In the genomic region with DNA sequence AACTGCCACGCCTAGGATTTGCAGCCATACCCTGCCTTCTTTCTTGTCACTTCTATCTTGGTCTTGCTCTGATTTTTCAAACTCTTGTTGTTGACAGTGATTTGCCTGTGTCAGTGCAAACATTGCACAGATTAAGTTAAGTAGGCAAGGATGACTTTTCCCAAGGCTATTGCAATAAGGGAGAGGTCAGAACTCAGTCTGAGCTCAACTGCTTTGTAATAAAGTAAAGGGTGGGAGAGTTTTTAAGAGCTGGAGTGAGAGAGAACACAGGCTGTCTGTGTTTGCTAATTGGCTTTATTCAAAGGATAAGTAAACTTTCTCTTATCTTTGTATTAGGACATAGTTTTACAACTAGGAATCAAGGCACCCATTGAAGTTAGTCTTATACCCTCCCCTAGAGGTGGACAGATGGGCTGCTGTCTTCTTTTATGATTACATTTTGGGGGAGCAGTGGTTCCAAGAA, we compare ENCODE assay signal across 17 cellular contexts.
A peak's percentile ranks its signal among the peaks of the same experiment; 100 is the strongest.
DNase-seq lines count a peak whose midpoint lies in the region; ATAC-seq and TF ChIP-seq lines count a peak whose summit lies in the region.
"Had no signal": no experiment of that assay in that cellular context is flagged by ENCODE, and none has a peak within 500 bp of the region (broad histone marks: within the 10 kb centered on the region; RNA-seq: fewer than 3 reads in every experiment).

No MANE protein-coding gene starts in this region.

- no peaks in the 10 kb centered on the region for H3K9me2 ChIP-seq in PC-3 (replicated peaks; ENCODE audit: low read length)

- H2AFZ ChIP-seq in PC-3 (ENCODE audit: low read length) (no peak overlapping the region), smooth muscle cell (ENCODE audit: low read depth) (no peak overlapping the region)

- BruUV-seq in PC-3 (replicated peaks; lab: Mats Ljungman, UMichigan): TSS peak; percentile 17

- 0 out of 2 replicates have a peak overlapping the region, but pooled peaks have one; percentile 4 for H3K4me2 ChIP-seq in PC-3 (ENCODE audit: low read length)
- H3K4me2 ChIP-seq in smooth muscle cell: peak overlapping the region; percentile 31
- H3K4me2 ChIP-seq: KMS-11 had no signal

- TF ChIP-seq CTCF in PC-3 (conservative IDR thresholded peaks at IDR 0.05; ENCODE audit: low read depth, low read length): no peak
- TF ChIP-seq CTCF in foreskin keratinocyte (conservative IDR thresholded peaks at IDR 0.05): peak; percentile 11
- TF ChIP-seq CTCF in smooth muscle cell (IDR thresholded peaks at IDR 0.05; ENCODE audit: borderline replicate concordance, insufficient read depth, poor library complexity, severe bottlenecking): no peak

- no peaks in the 10 kb centered on the region for H3K27me3 ChIP-seq in PC-3 (ENCODE audit: low read length)
- H3K27me3 ChIP-seq in foreskin keratinocyte: no peaks in the 10 kb centered on the region
- no peaks in the 10 kb centered on the region for H3K27me3 ChIP-seq in smooth muscle cell (ENCODE audit: low read depth)
- H3K27me3 ChIP-seq: SJCRH30 had no signal

- ATAC-seq in PC-3 (peak; percentile 90), foreskin keratinocyte (peak; percentile 20), HG02840 (IDR thresholded peaks at IDR 0.05; ENCODE audit: low FRiP score, unreplicated experiment) (no peak)

- no peaks in the 10 kb centered on the region for H3K79me2 ChIP-seq in PC-3 (ENCODE audit: low read length)
- H3K79me2 ChIP-seq in smooth muscle cell (ENCODE audit: low read depth): no peaks in the 10 kb centered on the region

- H3K4me1 ChIP-seq in PC-3 (ENCODE audit: insufficient read depth, low read length) (peaks cover 11% of the 10 kb centered on the region), foreskin keratinocyte (no peaks in the 10 kb centered on the region), smooth muscle cell (ENCODE audit: low read depth) (peaks cover 3% of the 10 kb centered on the region)
- H3K4me1 ChIP-seq: HAP-1, SJCRH30 had no signal

- intact Hi-C loops in PC-3 (cut with micrococcal nuclease): loop anchor here (1.0 to 10.0 kb wide), 2 partner anchors 72 to 211 kb away; no protein-coding TSS in a partner anchor

- H3K36me3 ChIP-seq in PC-3 (ENCODE audit: low read depth, low read length) (no peaks in the 10 kb centered on the region), smooth muscle cell (ENCODE audit: low read depth) (no peaks in the 10 kb centered on the region)
- H3K36me3 ChIP-seq: HAP-1, SJCRH30 had no signal

- H3F3A ChIP-seq in PC-3 (ENCODE audit: low read length, unreplicated experiment) (no peaks in the 10 kb centered on the region), smooth muscle cell (ENCODE audit: low read depth) (no peaks in the 10 kb centered on the region)

- H4K20me1 ChIP-seq in PC-3 (ENCODE audit: low read length) (no peaks in the 10 kb centered on the region), smooth muscle cell (ENCODE audit: low read depth) (no peaks in the 10 kb centered on the region)

- peak; percentile 62 for DNase-seq in HT-29 (ENCODE audit: low spot score)
- peak; percentile 49 for DNase-seq in PC-3
- DNase-seq in foreskin keratinocyte: no peak
- DNase-seq in smooth muscle cell (lab: John Stamatoyannopoulos, UW; ENCODE audit: unreplicated experiment): no peak
- no peak for DNase-seq in NK-92 treated with Interleukin-12 subunit alpha and Interleukin-12 subunit beta, amount 100 ng/mL, for 24 hours (lab: John Stamatoyannopoulos, UW)
- DNase-seq in dermis blood vessel endothelial cell: no peak
- DNase-seq: CD4-positive, CD25-positive, alpha-beta regulatory T cell; DND-41; MM.1S; NCI-H1092 treated with DMSO at 0.1 percent for 48 hours; NCI-H524; SJCRH30 had no signal

- no peak overlapping the region for H3K4me3 ChIP-seq in PC-3 (ENCODE audit: low read length)
- H3K4me3 ChIP-seq in smooth muscle cell: no peak overlapping the region
- H3K4me3 ChIP-seq: HAP-1, SJCRH30 had no signal

- H3K27ac ChIP-seq in PC-3 (ENCODE audit: low read length): peak overlapping the region; percentile 60
- H3K27ac ChIP-seq in foreskin keratinocyte: no peak overlapping the region
- H3K27ac ChIP-seq in smooth muscle cell (ENCODE audit: low read depth): no peak overlapping the region
- H3K27ac ChIP-seq: HL-60, KMS-11, RWPE1, SJCRH30 had no signal

- H3K9me3 ChIP-seq in PC-3 (ENCODE audit: low read length): no peaks in the 10 kb centered on the region
- no peaks in the 10 kb centered on the region for H3K9me3 ChIP-seq in smooth muscle cell (replicated peaks; ENCODE audit: low read depth)
- H3K9me3 ChIP-seq: HAP-1, SJCRH30 had no signal

- POLR2A ChIA-PET in PC-3 (lab: Charles Lee; ENCODE audit: unreplicated experiment): no interaction called here

- H3K9ac ChIP-seq in PC-3 (ENCODE audit: low read length): no peak overlapping the region; the same call in 1 of the 2 replicates
- no peak overlapping the region for H3K9ac ChIP-seq in smooth muscle cell (ENCODE audit: low read depth)
- H3K9ac ChIP-seq: KMS-11 had no signal

- 25% methylated on average over 1 of the region's 1 CpG for WGBS in smooth muscle cell (ENCODE audit: low lambda C conversion rate)

- CTCF ChIA-PET in PC-3 (lab: Charles Lee): no interaction called here

Comparison
In these comparisons a context has a peak if more than half of its experiments do, and no peak if none do; other contexts are left out.
1. DNase-seq: peak in HT-29 (single experiment) and PC-3 (single experiment); none in foreskin keratinocyte (0 of 2), smooth muscle cell (single experiment), NK-92 treated with Interleukin-12 subunit alpha and Interleukin-12 subunit beta, amount 100 ng/mL, for 24 hours (single experiment) and dermis blood vessel endothelial cell (single experiment).